Comparison of ENCODE assay signal across 8 cellular contexts in the genomic region with DNA sequence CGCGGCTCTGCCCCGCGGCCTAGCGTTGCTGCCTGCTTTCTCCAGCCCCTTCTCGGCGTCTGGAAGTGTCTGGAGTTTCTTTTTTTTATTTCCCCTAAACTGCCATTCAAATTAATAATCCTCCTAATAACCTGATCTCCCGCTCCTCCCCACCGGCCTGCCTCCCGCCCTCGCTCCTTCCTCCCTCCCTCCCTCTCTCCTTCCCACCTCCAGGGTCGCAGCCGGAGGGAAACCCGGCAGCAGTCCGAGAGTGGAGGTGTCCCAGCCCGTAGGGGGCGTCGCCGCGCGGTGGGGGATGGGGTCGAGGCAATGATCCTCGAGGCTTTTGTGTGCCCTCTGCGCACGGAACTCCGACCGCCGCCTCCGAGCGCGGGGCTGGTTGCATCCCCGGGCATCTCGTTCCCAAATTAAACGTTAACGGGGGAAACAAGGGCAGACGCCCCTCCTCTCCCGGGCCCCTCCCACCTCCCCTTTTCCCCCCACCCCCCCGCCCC. TPM values are rescaled to one million over a fixed set of nuclear protein-coding genes. Genes with fewer than 3 reads are reported as not detected.
A peak's percentile ranks its signal among the peaks of the same experiment; 100 is the strongest.
DNase-seq lines count a peak whose midpoint lies in the region; ATAC-seq, FAIRE-seq and TF ChIP-seq lines count a peak whose summit lies in the region.

No MANE protein-coding gene starts in this region.

- H3K36me3 ChIP-seq in OCI-LY1 (ENCODE audit: insufficient read depth, low read length) = no peaks in the 10 kb centered on the region
- H3K36me3 ChIP-seq in thyroid gland = peaks cover 5 to 11% of the 10 kb centered on the region in 2 donors

- H3K27ac ChIP-seq in OCI-LY1 (ENCODE audit: low read depth, low read length, poor library complexity, severe bottlenecking) = no peak overlapping the region
- H3K27ac ChIP-seq in thyroid gland = peak overlapping the region; percentile 90 to 97 (median 95)

- no peak overlapping the region for H3K4me3 ChIP-seq in OCI-LY1 (ENCODE audit: low read depth, low read length, poor library complexity, severe bottlenecking)
- H3K4me3 ChIP-seq in thyroid gland (replicated peaks in 1 of 3) = peak overlapping the region; percentile 58 to 79 (median 72)

- DNase-seq in GM12891 (ENCODE audit: insufficient read length, low spot score) (peak; percentile 41), activated T-helper 1 cell treated with Interleukin-2 at 50 U/mL for 16 hours (ENCODE audit: low read depth) (peak; percentile 34), fibroblast of peridontal ligament (ENCODE audit: extremely low read depth) (peak; percentile 58), nephron progenitor cell (peak; percentile 85), thyroid gland (peak; percentile 57 to 66), amniotic stem cell (lab: John Stamatoyannopoulos, UW) (no peak)

- peak; percentile 75 for FAIRE-seq in GM12891 (lab: Jason Lieb, UNC)

- WGBS in thyroid gland, 2 donors = 1% methylated on average over 23 to 33 of the region's 38 CpGs

- peaks cover 35% of the 10 kb centered on the region for H3K27me3 Mint-ChIP-seq in nephron progenitor cell (ENCODE audit: low read depth, poor library complexity)

- H4K20me1 ChIP-seq in OCI-LY1 (ENCODE audit: insufficient read depth, low read length) = no peaks in the 10 kb centered on the region

- H3K36me3 Mint-ChIP-seq in nephron progenitor cell (ENCODE audit: low read depth) = peaks cover 27% of the 10 kb centered on the region

- TF ChIP-seq CTCF in OCI-LY1 (IDR thresholded peaks at IDR 0.05; ENCODE audit: low read length) (no peak), nephron progenitor cell (IDR thresholded peaks at IDR 0.05) (no peak), thyroid gland (IDR thresholded peaks at IDR 0.05) (peak in 2 of 6 experiments; percentile 7 to 27)

- peak; percentile 15 for ATAC-seq in HG03039 (IDR thresholded peaks at IDR 0.05; ENCODE audit: unreplicated experiment)

- no peak for TF ChIP-seq POLR2A in GM12891 (IDR thresholded peaks at IDR 0.05; ENCODE audit: low read depth, low read length)
- no peak for TF ChIP-seq POLR2A in thyroid gland (IDR thresholded peaks at IDR 0.05)

- H3K4me1 ChIP-seq in OCI-LY1 (ENCODE audit: insufficient read depth, low read length, severe bottlenecking) (peaks cover 19% of the 10 kb centered on the region), thyroid gland (peaks cover 0 to 3% of the 10 kb centered on the region in 2 donors)

- no peak overlapping the region for H3K9ac ChIP-seq in OCI-LY1 (ENCODE audit: low read length)

- no peak overlapping the region for H3K27ac Mint-ChIP-seq in nephron progenitor cell

- no peaks in the 10 kb centered on the region for H3K9me3 ChIP-seq in OCI-LY1 (ENCODE audit: low read length)
- no peaks in the 10 kb centered on the region for H3K9me3 ChIP-seq in thyroid gland

- intact Hi-C loops in thyroid gland (cut with DNase I) = loop anchor here (5.0 to 10.0 kb wide), 2 partner anchors 103 to 171 kb away; partner anchors contain the start of gene CRADD

- H3F3A ChIP-seq in OCI-LY1 (ENCODE audit: insufficient read depth, low read length) = no peaks in the 10 kb centered on the region

- no peaks in the 10 kb centered on the region for H3K9me2 ChIP-seq in OCI-LY1 (ENCODE audit: low read depth, low read length)

- peak overlapping the region; percentile 83 for H3K4me3 Mint-ChIP-seq in nephron progenitor cell

- peak overlapping the region; percentile 37 for H3K4me2 ChIP-seq in OCI-LY1 (ENCODE audit: low read length)

- no peak overlapping the region for H2AFZ ChIP-seq in OCI-LY1 (ENCODE audit: low read length)

- no peaks in the 10 kb centered on the region for H3K9me3 Mint-ChIP-seq in nephron progenitor cell

- H3K27me3 ChIP-seq in OCI-LY1 (ENCODE audit: insufficient read depth, low read length) (0 out of 2 replicates have a peak, but pooled peaks cover 4% of the 10 kb centered on the region), thyroid gland (no peaks in the 10 kb centered on the region)

- no peaks in the 10 kb centered on the region for H3K79me2 ChIP-seq in OCI-LY1 (ENCODE audit: insufficient read depth, low read length)

- peaks cover 44% of the 10 kb centered on the region for H3K4me1 Mint-ChIP-seq in nephron progenitor cell

TF ChIP-seq in GM12891, 5 proteins besides CTCF, POLR2A, EP300 and RAD21:
- no peak for TF ChIP-seq PAX5 (IDR thresholded peaks at IDR 0.05; ENCODE audit: insufficient read depth, low read length, severe bottlenecking)
- TF ChIP-seq POLR2AphosphoS5 (IDR thresholded peaks at IDR 0.05; ENCODE audit: low read depth, low read length) = no peak; the same call in 1 of the 2 replicates
- no peak for TF ChIP-seq POU2F2 (IDR thresholded peaks at IDR 0.05; ENCODE audit: low read depth, low read length)
- no peak for TF ChIP-seq SPI1 (IDR thresholded peaks at IDR 0.05; ENCODE audit: low read depth, low read length)
- TF ChIP-seq TAF1 (IDR thresholded peaks at IDR 0.05; ENCODE audit: low read depth, low read length) = no peak
TF ChIP-seq in GM12891: peak in this region for 0.

RNA-seq across cellular contexts. Expression of gene SOCS2, which starts 1.1 kb away (rescaled TPM):
- polyA plus RNA-seq in GM12891 (2012; ENCODE audit: low read depth, missing spikeins) = 10.1 TPM
- total RNA-seq in thyroid gland = 10 to 100 TPM; 28.6 to 79.8 (median 66.9) TPM
